In the genomic region with DNA sequence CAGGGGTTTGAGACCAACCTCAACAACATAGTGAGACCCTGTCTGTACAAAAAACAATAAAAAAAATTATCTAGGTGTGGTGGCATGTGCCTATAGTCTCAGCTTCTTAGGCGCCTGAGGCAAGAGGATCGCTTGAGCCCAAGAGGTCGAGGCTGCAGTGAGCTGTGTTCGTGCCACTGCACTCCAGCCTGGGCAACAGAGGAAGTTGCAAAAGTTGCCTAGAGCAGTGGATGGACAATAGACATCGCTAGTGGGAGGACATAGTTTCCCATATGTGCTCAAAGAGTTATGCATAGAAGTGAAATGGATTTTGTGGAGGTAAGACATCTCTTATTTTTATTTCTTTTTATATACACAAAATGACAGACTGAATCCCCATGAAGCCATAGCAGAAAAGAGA, we compare ENCODE assay signal across 30 cellular contexts.
"Had no signal": no experiment of that assay in that cellular context is flagged by ENCODE, and none has a peak within 500 bp of the region (broad histone marks: within the 10 kb centered on the region; RNA-seq: fewer than 3 reads in every experiment).

No MANE protein-coding gene starts in this region.

- DNase-seq: activated CD4-positive, alpha-beta memory T cell treated with anti-CD3 and anti-CD28 coated beads for 36 hours; activated CD4-positive, alpha-beta T cell treated with anti-CD3 and anti-CD28 coated beads for 36 hours; activated CD4-positive, alpha-beta T cell treated with anti-CD3 and anti-CD28 coated beads, Interleukin-2, amount 10 ng/mL, durations not matched to agents 24 days and 14 days; activated CD4-positive, CD25-positive, alpha-beta regulatory T cell; activated CD4-positive, CD25-positive, alpha-beta regulatory T cell treated with anti-CD3 and anti-CD28 coated beads, Interleukin-2, amount 50 U/mL, for 72 hours; activated CD8-positive, alpha-beta T cell treated with anti-CD3 and anti-CD28 coated beads, Interleukin-2, amount 10 ng/mL, durations not matched to agents 7 days and 5 days; activated effector memory CD4-positive, alpha-beta T cell treated with anti-CD3 and anti-CD28 coated beads, Interleukin-2, amount 50 U/mL, for 16 hours; activated naive CD4-positive, alpha-beta T cell treated with anti-CD3 and anti-CD28 coated beads for 36 hours; activated naive CD8-positive, alpha-beta T cell treated with anti-CD3 and anti-CD28 coated beads for 36 hours; activated naive CD8-positive, alpha-beta T cell treated with anti-CD3 and anti-CD28 coated beads, Interleukin-2, amount 50 U/mL, for 24 hours; adrenal gland; amygdala; aorta; body of pancreas; caudate nucleus; cortex of kidney; dermis blood vessel endothelial cell; effector CD4-positive, alpha-beta T cell; effector memory CD8-positive, alpha-beta T cell; erythroblast; foreskin keratinocyte; gastrocnemius medialis; glutamatergic neuron; heart left ventricle; T-cell; T1000 had no signal

- H3K36me3 Mint-ChIP-seq: T-cell had no signal

- H3K27me3 Mint-ChIP-seq: activated CD4-positive, alpha-beta memory T cell treated with anti-CD3 and anti-CD28 coated beads for 36 hours; activated CD4-positive, alpha-beta T cell treated with anti-CD3 and anti-CD28 coated beads for 36 hours; activated CD4-positive, alpha-beta T cell treated with anti-CD3 and anti-CD28 coated beads, Interleukin-2, amount 10 ng/mL, durations not matched to agents 24 days and 14 days; activated naive CD4-positive, alpha-beta T cell treated with anti-CD3 and anti-CD28 coated beads, Interleukin-2, amount 50 U/mL, for 24 hours; activated naive CD8-positive, alpha-beta T cell treated with anti-CD3 and anti-CD28 coated beads for 36 hours; activated naive CD8-positive, alpha-beta T cell treated with anti-CD3 and anti-CD28 coated beads, Interleukin-2, amount 50 U/mL, for 24 hours; effector memory CD8-positive, alpha-beta T cell; T-cell had no signal

- H3K27ac Mint-ChIP-seq: activated CD4-positive, alpha-beta memory T cell treated with anti-CD3 and anti-CD28 coated beads for 36 hours; activated CD4-positive, alpha-beta T cell treated with anti-CD3 and anti-CD28 coated beads for 36 hours; activated CD4-positive, alpha-beta T cell treated with anti-CD3 and anti-CD28 coated beads, Interleukin-2, amount 10 ng/mL, durations not matched to agents 24 days and 14 days; activated CD8-positive, alpha-beta T cell treated with anti-CD3 and anti-CD28 coated beads, Interleukin-2, amount 10 ng/mL, durations not matched to agents 7 days and 5 days; activated naive CD4-positive, alpha-beta T cell treated with anti-CD3 and anti-CD28 coated beads for 36 hours; activated naive CD4-positive, alpha-beta T cell treated with anti-CD3 and anti-CD28 coated beads, Interleukin-2, amount 50 U/mL, for 24 hours; activated naive CD8-positive, alpha-beta T cell treated with anti-CD3 and anti-CD28 coated beads for 36 hours; activated naive CD8-positive, alpha-beta T cell treated with anti-CD3 and anti-CD28 coated beads, Interleukin-2, amount 50 U/mL, for 24 hours; activated T-helper 1 cell treated with anti-CD3 and anti-CD28 coated beads, Interleukin-12 subunit alpha, Interleukin-12 subunit beta, Interleukin-2, Interleukin-4 antibody, amounts not matched to agents 30 ng/mL and 10 ng/mL and 1 ng/mL, durations not matched to agents 14 hours and 24 hours and 36 hours; activated T-helper 2 cell treated with anti-CD3 and anti-CD28 coated beads, Interferon-gamma antibody, Interleukin-2, Interleukin-4, amounts not matched to agents 10 μg/mL and 5 μg/mL and 100 μg/mL, durations not matched to agents 14 hours and 24 hours and 36 hours; T-cell; T-helper 1 cell treated with Interleukin-12 subunit alpha and Interleukin-12 subunit beta and Interleukin-4 antibody, amounts not matched to agents 30 μg/mL and 1 μg/mL, for 36 hours had no signal

- ATAC-seq: activated CD4-positive, alpha-beta T cell treated with anti-CD3 and anti-CD28 coated beads for 36 hours; activated CD8-positive, alpha-beta T cell treated with anti-CD3 and anti-CD28 coated beads, Interleukin-2, amount 10 ng/mL, durations not matched to agents 7 days and 5 days; activated naive CD8-positive, alpha-beta T cell treated with anti-CD3 and anti-CD28 coated beads, Interleukin-2, amount 50 U/mL, for 24 hours; body of pancreas; effector memory CD8-positive, alpha-beta T cell; foreskin keratinocyte; gastrocnemius medialis; heart left ventricle; T-cell had no signal

- H3K4me3 Mint-ChIP-seq: activated CD4-positive, alpha-beta memory T cell treated with anti-CD3 and anti-CD28 coated beads for 36 hours; activated CD4-positive, alpha-beta T cell treated with anti-CD3 and anti-CD28 coated beads for 36 hours; activated CD4-positive, alpha-beta T cell treated with anti-CD3 and anti-CD28 coated beads, Interleukin-2, amount 10 ng/mL, durations not matched to agents 24 days and 14 days; activated CD8-positive, alpha-beta T cell treated with anti-CD3 and anti-CD28 coated beads, Interleukin-2, amount 10 ng/mL, durations not matched to agents 7 days and 5 days; activated naive CD4-positive, alpha-beta T cell treated with anti-CD3 and anti-CD28 coated beads for 36 hours; activated naive CD4-positive, alpha-beta T cell treated with anti-CD3 and anti-CD28 coated beads, Interleukin-2, amount 50 U/mL, for 24 hours; activated naive CD8-positive, alpha-beta T cell treated with anti-CD3 and anti-CD28 coated beads for 36 hours; activated naive CD8-positive, alpha-beta T cell treated with anti-CD3 and anti-CD28 coated beads, Interleukin-2, amount 50 U/mL, for 24 hours; activated T-helper 1 cell treated with anti-CD3 and anti-CD28 coated beads, Interleukin-12 subunit alpha, Interleukin-12 subunit beta, Interleukin-2, Interleukin-4 antibody, amounts not matched to agents 30 ng/mL and 10 ng/mL and 1 ng/mL, durations not matched to agents 14 hours and 24 hours and 36 hours; effector memory CD8-positive, alpha-beta T cell; T-cell; T-helper 1 cell treated with Interleukin-12 subunit alpha and Interleukin-12 subunit beta and Interleukin-4 antibody, amounts not matched to agents 30 μg/mL and 1 μg/mL, for 36 hours had no signal

- H3K9me3 Mint-ChIP-seq: activated CD4-positive, alpha-beta memory T cell treated with anti-CD3 and anti-CD28 coated beads for 36 hours; activated CD4-positive, alpha-beta T cell treated with anti-CD3 and anti-CD28 coated beads, Interleukin-2, amount 10 ng/mL, durations not matched to agents 24 days and 14 days; activated naive CD4-positive, alpha-beta T cell treated with anti-CD3 and anti-CD28 coated beads for 36 hours; activated naive CD4-positive, alpha-beta T cell treated with anti-CD3 and anti-CD28 coated beads, Interleukin-2, amount 50 U/mL, for 24 hours; activated naive CD8-positive, alpha-beta T cell treated with anti-CD3 and anti-CD28 coated beads for 36 hours; activated naive CD8-positive, alpha-beta T cell treated with anti-CD3 and anti-CD28 coated beads, Interleukin-2, amount 50 U/mL, for 24 hours; activated T-helper 1 cell treated with anti-CD3 and anti-CD28 coated beads, Interleukin-12 subunit alpha, Interleukin-12 subunit beta, Interleukin-2, Interleukin-4 antibody, amounts not matched to agents 30 ng/mL and 10 ng/mL and 1 ng/mL, durations not matched to agents 14 hours and 24 hours and 36 hours; activated T-helper 2 cell treated with anti-CD3 and anti-CD28 coated beads, Interferon-gamma antibody, Interleukin-2, Interleukin-4, amounts not matched to agents 10 μg/mL and 5 μg/mL and 100 μg/mL, durations not matched to agents 14 hours and 24 hours and 36 hours; effector memory CD8-positive, alpha-beta T cell; T-cell; T-helper 1 cell treated with Interleukin-12 subunit alpha and Interleukin-12 subunit beta and Interleukin-4 antibody, amounts not matched to agents 30 μg/mL and 1 μg/mL, for 36 hours had no signal
